In the genomic region with DNA sequence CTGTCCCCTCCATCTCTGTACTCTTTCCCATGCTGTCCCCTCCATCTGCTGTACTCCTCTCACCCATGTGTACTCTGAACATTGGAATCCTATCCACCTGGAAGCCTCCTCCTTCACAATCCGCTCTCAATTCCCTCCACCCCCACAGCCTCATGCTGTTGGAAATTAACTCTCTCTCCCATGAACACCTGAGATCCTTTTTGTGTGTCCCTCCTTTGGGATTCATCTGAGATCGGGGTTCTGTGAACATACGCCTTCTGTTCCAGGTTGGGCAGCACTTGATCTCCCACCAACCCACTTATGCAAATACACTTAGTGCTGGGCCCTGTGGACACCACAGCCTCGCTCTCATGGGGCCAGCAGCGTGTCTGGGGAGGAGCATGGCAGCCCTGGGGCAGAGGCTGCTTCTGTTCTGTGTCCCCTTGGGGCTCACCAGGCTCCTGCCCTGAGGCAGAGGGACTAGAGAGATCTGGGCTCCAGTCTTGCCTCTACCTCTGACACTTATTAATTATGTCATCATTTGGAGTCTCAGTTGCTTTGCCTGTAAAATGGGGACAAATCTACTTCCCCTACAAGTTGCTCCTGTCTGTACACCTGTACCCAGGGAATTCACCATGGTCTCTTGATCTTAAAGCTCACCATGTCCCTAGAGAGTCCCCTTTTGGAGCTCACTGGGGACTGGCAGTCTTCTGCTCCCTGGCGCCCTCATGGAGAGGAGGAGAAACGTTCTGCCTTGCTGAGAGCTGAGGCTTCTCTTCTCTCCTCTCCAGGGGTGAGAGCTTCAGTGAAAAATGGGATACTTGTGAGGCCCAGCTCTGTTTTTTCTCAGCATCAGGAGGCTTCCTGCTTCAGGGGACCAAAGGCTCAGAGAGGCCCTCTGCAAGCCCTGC, we compare ENCODE assay signal across 12 cellular contexts. TPM values are rescaled to one million over a fixed set of nuclear protein-coding genes. Genes with fewer than 3 reads are reported as not detected.
A peak's percentile ranks its signal among the peaks of the same experiment; 100 is the strongest.
DNase-seq lines count a peak whose midpoint lies in the region; ATAC-seq and TF ChIP-seq lines count a peak whose summit lies in the region.
"Had no signal": no experiment of that assay in that cellular context is flagged by ENCODE, and none has a peak within 500 bp of the region (broad histone marks: within the 10 kb centered on the region; RNA-seq: fewer than 3 reads in every experiment).

No MANE protein-coding gene starts in this region.

- H3K36me3 Mint-ChIP-seq in activated CD4-positive, alpha-beta memory T cell treated with anti-CD3 and anti-CD28 coated beads for 36 hours: no peaks in the 10 kb centered on the region
- H3K36me3 Mint-ChIP-seq: mesothelial cell of epicardium had no signal

- CTCF ChIA-PET in activated CD4-positive, alpha-beta memory T cell treated with anti-CD3 and anti-CD28 coated beads for 36 hours (lab: Charles Lee): interaction anchor here (1.6 kb wide), 1 partner anchor 83 kb away, joined by 5 read pairs; no protein-coding TSS in a partner anchor

- POLR2A ChIA-PET in activated CD4-positive, alpha-beta memory T cell treated with anti-CD3 and anti-CD28 coated beads for 36 hours (lab: Charles Lee): no interaction called here

- no peak overlapping the region for H3K4me3 ChIP-seq in suprapubic skin
- H3K4me3 ChIP-seq in upper lobe of left lung: no peak overlapping the region

- TF ChIP-seq CTCF in suprapubic skin (IDR thresholded peaks at IDR 0.05) (no peak), upper lobe of left lung (IDR thresholded peaks at IDR 0.05) (no peak)

- peaks cover 10% of the 10 kb centered on the region for H3K27me3 ChIP-seq in suprapubic skin
- H3K27me3 ChIP-seq in upper lobe of left lung: no peaks in the 10 kb centered on the region

- no peaks in the 10 kb centered on the region for H3K9me3 Mint-ChIP-seq in activated CD4-positive, alpha-beta memory T cell treated with anti-CD3 and anti-CD28 coated beads for 36 hours

- TF ChIP-seq POLR2A in suprapubic skin (IDR thresholded peaks at IDR 0.05) (no peak), upper lobe of left lung (IDR thresholded peaks at IDR 0.05) (no peak)

- TF ChIP-seq EP300 in suprapubic skin (IDR thresholded peaks at IDR 0.05) (no peak), upper lobe of left lung (IDR thresholded peaks at IDR 0.05) (no peak)

- ATAC-seq in upper lobe of left lung (ENCODE audit: low FRiP score in 2 of 2): no peak

- intact Hi-C loops in activated CD4-positive, alpha-beta memory T cell treated with anti-CD3 and anti-CD28 coated beads for 36 hours (cut with micrococcal nuclease): no loop called here

- no peaks in the 10 kb centered on the region for H3K4me1 Mint-ChIP-seq in activated CD4-positive, alpha-beta memory T cell treated with anti-CD3 and anti-CD28 coated beads for 36 hours (ENCODE audit: low read depth)

- H3K9me3 ChIP-seq in suprapubic skin (no peaks in the 10 kb centered on the region), upper lobe of left lung (no peaks in the 10 kb centered on the region)

- WGBS in suprapubic skin: 87% methylated on average over 7 of the region's 7 CpGs
- WGBS in upper lobe of left lung, 2 donors: 84 to 86% methylated on average over 7 of the region's 7 CpGs

- peak; percentile 34 for DNase-seq in activated effector memory CD4-positive, alpha-beta T cell treated with anti-CD3 and anti-CD28 coated beads, Interleukin-2, amount 50 U/mL, for 16 hours
- DNase-seq in activated effector memory CD4-positive, alpha-beta T cell treated with Interleukin-2 at 50 U/mL for 16 hours: no peak
- peak; percentile 6 for DNase-seq in activated CD4-positive, alpha-beta memory T cell treated with anti-CD3 and anti-CD28 coated beads for 36 hours
- DNase-seq in iPS-NIHi7 (ENCODE audit: extremely low spot score) (peak; percentile 54), suprapubic skin (ENCODE audit: low spot score in 2 of 2) (peak; percentile 19 to 28), NCI-H2081 treated with DMSO at 0.1 percent for 48 hours (lab: John Stamatoyannopoulos, UW) (no peak), NCI-H2029 (lab: John Stamatoyannopoulos, UW) (no peak), upper lobe of left lung (no peak)
- DNase-seq: activated CD4-positive, CD25-positive, alpha-beta regulatory T cell; effector CD4-positive, alpha-beta T cell; foreskin fibroblast had no signal

- H3K27ac Mint-ChIP-seq in activated CD4-positive, alpha-beta memory T cell treated with anti-CD3 and anti-CD28 coated beads for 36 hours: no peak overlapping the region
- H3K27ac Mint-ChIP-seq: mesothelial cell of epicardium had no signal

- H3K4me1 ChIP-seq in suprapubic skin (peaks cover 6% of the 10 kb centered on the region), upper lobe of left lung (peaks cover 0 to 5% (median 0%) of the 10 kb centered on the region in 4 donors)

- H3K27me3 Mint-ChIP-seq in activated CD4-positive, alpha-beta memory T cell treated with anti-CD3 and anti-CD28 coated beads for 36 hours: peaks cover 28% of the 10 kb centered on the region

- H3K4me3 Mint-ChIP-seq in activated CD4-positive, alpha-beta memory T cell treated with anti-CD3 and anti-CD28 coated beads for 36 hours: no peak overlapping the region
- H3K4me3 Mint-ChIP-seq: mesothelial cell of epicardium had no signal

- H3K36me3 ChIP-seq in suprapubic skin (no peaks in the 10 kb centered on the region), upper lobe of left lung (no peaks in the 10 kb centered on the region)

- H3K27ac ChIP-seq in suprapubic skin (no peak overlapping the region), upper lobe of left lung (no peak overlapping the region)

RNA-seq across cellular contexts. Expression of a gene that starts 42.7 kb away (rescaled TPM):
- under 1 TPM; 0.56 to 0.59 TPM for total RNA-seq in activated CD4-positive, alpha-beta memory T cell treated with anti-CD3 and anti-CD28 coated beads for 36 hours
- 1 to 10 TPM in 3 of 4 donors, under 1 TPM in 1; 0.83 to 3.6 (median 2.0) TPM for total RNA-seq in suprapubic skin
- total RNA-seq in upper lobe of left lung: 1 to 10 TPM in 5 of 6 donors, under 1 TPM in 1; 0.49 to 6.9 (median 1.4) TPM

Comparison
In these comparisons a context has a peak if more than half of its experiments do, and no peak if none do; other contexts are left out.
1. DNase-seq: peak in activated effector memory CD4-positive, alpha-beta T cell treated with anti-CD3 and anti-CD28 coated beads, Interleukin-2, amount 50 U/mL, for 16 hours (single experiment), activated CD4-positive, alpha-beta memory T cell treated with anti-CD3 and anti-CD28 coated beads for 36 hours (single experiment), iPS-NIHi7 (single experiment) and suprapubic skin (2 of 2); none in activated effector memory CD4-positive, alpha-beta T cell treated with Interleukin-2 at 50 U/mL for 16 hours (single experiment), NCI-H2081 treated with DMSO at 0.1 percent for 48 hours (single experiment), NCI-H2029 (single experiment) and upper lobe of left lung (0 of 2).